27 cellular contexts compared by ENCODE assay signal in the genomic region with DNA sequence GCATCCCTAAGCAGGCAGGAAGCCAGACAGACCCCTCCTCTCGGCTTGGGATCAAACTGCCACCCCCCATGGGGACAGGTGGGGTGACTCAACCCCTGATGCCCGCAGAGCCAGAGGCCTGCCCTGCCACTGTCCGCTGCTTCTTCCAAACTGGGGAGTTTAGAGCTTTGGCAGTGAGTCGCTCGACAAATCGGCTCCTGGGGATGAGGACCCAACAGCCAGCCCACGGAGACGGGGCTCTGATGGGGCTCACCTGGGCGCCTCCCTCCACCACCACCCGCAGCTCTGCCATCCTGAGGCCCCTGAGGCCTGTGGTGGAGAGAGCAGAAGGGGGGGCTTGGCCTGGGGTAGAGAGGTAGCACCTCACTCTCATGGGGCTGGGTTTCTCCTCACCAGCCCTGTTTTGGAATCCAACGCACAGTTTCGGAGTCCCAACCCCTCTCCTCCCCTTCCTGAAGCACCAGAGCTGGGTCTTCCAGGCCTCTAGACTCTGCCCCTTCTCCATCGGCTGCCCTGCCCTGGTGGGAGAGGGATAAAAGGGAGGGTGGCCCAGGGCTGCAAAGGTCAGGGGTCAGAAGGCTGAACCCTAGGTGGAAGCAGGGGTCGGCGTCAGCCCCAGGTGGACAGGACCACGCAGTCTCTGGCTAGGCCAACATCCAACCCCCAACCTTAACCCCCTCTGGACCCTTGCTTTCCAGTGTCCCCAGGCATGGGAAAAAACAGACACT. TPM values are rescaled to one million over a fixed set of nuclear protein-coding genes. Genes with fewer than 3 reads are reported as not detected.
DNase-seq lines count a peak whose midpoint lies in the region; ATAC-seq and TF ChIP-seq lines count a peak whose summit lies in the region.
"Had no signal": no experiment of that assay in that cellular context is flagged by ENCODE, and none has a peak within 500 bp of the region (broad histone marks: within the 10 kb centered on the region; RNA-seq: fewer than 3 reads in every experiment).

No MANE protein-coding gene starts in this region.

- peaks cover 14% of the 10 kb centered on the region for H3K9me3 ChIP-seq in PC-9 (ENCODE audit: insufficient read depth, low read depth)
- H3K9me3 ChIP-seq in OCI-LY7 (ENCODE audit: low read length) = no peaks in the 10 kb centered on the region

- H3K4me3 Mint-ChIP-seq in osteocyte (ENCODE audit: unreplicated experiment) = no peak overlapping the region
- H3K4me3 Mint-ChIP-seq: CD4-positive, alpha-beta memory T cell; H9; HFFc6 had no signal

- no peak overlapping the region for H3K27ac Mint-ChIP-seq in osteocyte (ENCODE audit: unreplicated experiment)
- H3K27ac Mint-ChIP-seq: CD4-positive, alpha-beta memory T cell; H9; HFFc6 had no signal

- no peak overlapping the region for H3K4me3 ChIP-seq in PC-9
- H3K4me3 ChIP-seq in OCI-LY7 (ENCODE audit: low read depth, low read length, poor library complexity, severe bottlenecking) = no peak overlapping the region
- H3K4me3 ChIP-seq: BLaER1 treated with 17β-estradiol and CSF1 and Interleukin-3, amounts not matched to agents 10 nM and 100 nM had no signal

- no peak overlapping the region for H3K4me2 ChIP-seq in PC-9
- no peak overlapping the region for H3K4me2 ChIP-seq in OCI-LY7 (ENCODE audit: low read length)
- H3K4me2 ChIP-seq: BLaER1 treated with 17β-estradiol and CSF1 and Interleukin-3, amounts not matched to agents 10 nM and 100 nM had no signal

- H3K27me3 ChIP-seq in PC-9 (ENCODE audit: insufficient read depth, low read depth) = no peaks in the 10 kb centered on the region

- DNase-seq in D341Med (ENCODE audit: low spot score) = peak; percentile 22
- DNase-seq in PC-9 = no peak
- DNase-seq in iPS-NIHi11 (ENCODE audit: low spot score) = peak; percentile 7
- DNase-seq in osteocyte (ENCODE audit: extremely low spot score, unreplicated experiment) = peak; percentile 82
- no peak for DNase-seq in OCI-LY7 (ENCODE audit: low spot score)
- DNase-seq: GF-D8; H9; HFFc6; KG1; NCI-H1105; NCI-H2029 treated with DMSO at 0.1 percent for 48 hours; NCI-H226; NCI-H510A treated with DMSO at 0.1 percent for 48 hours; NCI-H774; NK-92 treated with Interleukin-12 subunit alpha and Interleukin-12 subunit beta, amount 100 ng/mL, for 24 hours; Right ventricle myocardium superior had no signal

- H3K9me3 Mint-ChIP-seq in osteocyte (ENCODE audit: unreplicated experiment) = peaks cover 9% of the 10 kb centered on the region

- H3K4me1 Mint-ChIP-seq in osteocyte (ENCODE audit: unreplicated experiment) = no peaks in the 10 kb centered on the region
- H3K4me1 Mint-ChIP-seq: H9 had no signal

- H3K4me1 ChIP-seq in PC-9 (replicated peaks; ENCODE audit: insufficient read depth) = peaks cover 50% of the 10 kb centered on the region
- H3K4me1 ChIP-seq in OCI-LY7 (ENCODE audit: insufficient read depth, low read length, poor library complexity, severe bottlenecking) = no peaks in the 10 kb centered on the region

- H3K36me3 ChIP-seq in PC-9 (ENCODE audit: low read depth) (peaks cover 30% of the 10 kb centered on the region), OCI-LY7 (ENCODE audit: insufficient read depth, low read length) (no peaks in the 10 kb centered on the region)
- H3K36me3 ChIP-seq: BLaER1 treated with 17β-estradiol and CSF1 and Interleukin-3, amounts not matched to agents 10 nM and 100 nM had no signal

- no peaks in the 10 kb centered on the region for H3K9me2 ChIP-seq in PC-9 (ENCODE audit: insufficient read depth)
- H3K9me2 ChIP-seq in OCI-LY7 (ENCODE audit: insufficient read depth, low read length) = no peaks in the 10 kb centered on the region

- H4K20me1 ChIP-seq in PC-9 (ENCODE audit: insufficient read depth) (peaks cover 5% of the 10 kb centered on the region), OCI-LY7 (ENCODE audit: insufficient read depth, low read length) (no peaks in the 10 kb centered on the region)

- H3K27ac ChIP-seq in PC-9 = peak overlapping the region; percentile 64
- no peak overlapping the region for H3K27ac ChIP-seq in OCI-LY7 (ENCODE audit: low read depth, low read length, poor library complexity, severe bottlenecking)
- H3K27ac ChIP-seq: BLaER1 treated with 17β-estradiol and CSF1 and Interleukin-3, amounts not matched to agents 10 nM and 100 nM; HL-60 had no signal

- no peak for ATAC-seq in HG03565 (IDR thresholded peaks at IDR 0.05; ENCODE audit: unreplicated experiment)
- ATAC-seq in GM18511 (IDR thresholded peaks at IDR 0.05; ENCODE audit: unreplicated experiment) = no peak
- ATAC-seq: HepG2 had no signal

- intact Hi-C loops in PC-9 (cut with micrococcal nuclease; ENCODE audit: unreplicated experiment) (no loop called here), OCI-LY7 (cut with micrococcal nuclease; ENCODE audit: unreplicated experiment) (loop anchor here (10.0 kb wide), 1 partner anchor 57 kb away; the partner anchor contains the start of gene PRSS41)

- POLR2A ChIA-PET in PC-9 (lab: Charles Lee; ENCODE audit: unreplicated experiment) (no interaction called here), OCI-LY7 (lab: Charles Lee) (no interaction called here)

- H2AFZ ChIP-seq in PC-9 = no peak overlapping the region
- no peak overlapping the region for H2AFZ ChIP-seq in OCI-LY7 (ENCODE audit: low read length)

- peaks cover 71% of the 10 kb centered on the region for H3F3A ChIP-seq in PC-9 (ENCODE audit: insufficient read depth, low read depth)

- H3K79me2 ChIP-seq in PC-9 (ENCODE audit: low read depth) = peaks cover 31% of the 10 kb centered on the region
- no peaks in the 10 kb centered on the region for H3K79me2 ChIP-seq in OCI-LY7 (ENCODE audit: insufficient read depth, low read depth, low read length)

- no TSS peak for BruUV-seq in PC-9 (replicated peaks; lab: Mats Ljungman, UMichigan)
- BruUV-seq in OCI-LY7 (replicated peaks; lab: Mats Ljungman, UMichigan) = no TSS peak

- no peaks in the 10 kb centered on the region for H3K36me3 Mint-ChIP-seq in osteocyte (ENCODE audit: unreplicated experiment)

- no peak for TF ChIP-seq CTCF in PC-9 (conservative IDR thresholded peaks at IDR 0.05)
- TF ChIP-seq CTCF in osteocyte (IDR thresholded peaks at IDR 0.05) = no peak
- TF ChIP-seq CTCF in OCI-LY7 (conservative IDR thresholded peaks at IDR 0.05; ENCODE audit: low read length) = no peak

- peaks cover 6% of the 10 kb centered on the region for H3K27me3 Mint-ChIP-seq in osteocyte (ENCODE audit: unreplicated experiment)

- CTCF ChIA-PET in PC-9 (lab: Charles Lee) = no interaction called here
- CTCF ChIA-PET in OCI-LY7 (lab: Charles Lee; ENCODE audit: unreplicated experiment) = no interaction called here

RNA-seq across cellular contexts. Expression of gene PRSS22, which starts 5.8 kb away (rescaled TPM):
- total RNA-seq in PC-9 (2021) = 98.2 and 99.7 TPM in 2 replicates
- total RNA-seq in osteocyte = not detected in 2 replicates
- total RNA-seq in OCI-LY7 (2014; rRNA removed; shearing (Covaris generic)) = not detected in 2 replicates
- not detected in 2 replicates for total RNA-seq in OCI-LY7 (2022)
- total RNA-seq: A673, HFFc6, Right ventricle myocardium superior, SK-MEL-5 had no signal

RNA-seq across cellular contexts. Expression of gene ZG16B, which starts 22.1 kb away (rescaled TPM):
- total RNA-seq in PC-9 (2021) (19.9 and 23.4 TPM in 2 replicates), osteocyte (not detected in 2 replicates), OCI-LY7 (2022) (2.5 and 2.6 TPM in 2 replicates)
- 1.2 and 4.0 TPM in 2 replicates for total RNA-seq in OCI-LY7 (2014; rRNA removed; shearing (Covaris generic))
- total RNA-seq: A673; CD4-positive, alpha-beta memory T cell; H9; Right ventricle myocardium superior; SK-MEL-5 had no signal

RNA-seq across cellular contexts. Expression of gene FLYWCH2, which starts 30.8 kb away (rescaled TPM):
- 41.5 and 50.1 TPM in 2 replicates for total RNA-seq in PC-9 (2021)
- 49.6 and 54.0 TPM in 2 replicates for total RNA-seq in osteocyte
- 38.7 and 44.9 TPM in 2 replicates for total RNA-seq in OCI-LY7 (2014; rRNA removed; shearing (Covaris generic))
- 22.3 and 23.9 TPM in 2 replicates for total RNA-seq in OCI-LY7 (2022)

RNA-seq across cellular contexts. Expression of gene PRSS21, which starts 35.1 kb away (rescaled TPM):
- 61.2 and 77.4 TPM in 2 replicates for total RNA-seq in PC-9 (2021)
- not detected in 2 replicates for total RNA-seq in osteocyte
- total RNA-seq in OCI-LY7 (2014; rRNA removed; shearing (Covaris generic)) = 44.5 and 68.7 TPM in 2 replicates
- total RNA-seq in OCI-LY7 (2022) = 69.6 and 75.1 TPM in 2 replicates
- total RNA-seq: A673, Caco-2, H9, HepG2, HFFc6, HT-29, Right ventricle myocardium superior, RPMI7951, SK-MEL-5 had no signal

RNA-seq across cellular contexts. Expression of gene PRSS41, which starts 53.9 kb away (rescaled TPM):
- total RNA-seq in PC-9 (2021) (not detected in 2 replicates), osteocyte (not detected in 2 replicates), OCI-LY7 (2022) (not detected in 2 replicates)
- not detected in 2 replicates for total RNA-seq in OCI-LY7 (2014; rRNA removed; shearing (Covaris generic))
- total RNA-seq: A673; Caco-2; CD4-positive, alpha-beta memory T cell; H9; HepG2; HFFc6; HT-29; Right ventricle myocardium superior; RPMI7951; SK-MEL-5 had no signal

Comparison
In these comparisons a context has a peak if more than half of its experiments do, and no peak if none do; other contexts are left out.
1. DNase-seq: peak in D341Med (single experiment), iPS-NIHi11 (single experiment) and osteocyte (single experiment); none in PC-9 (0 of 2) and OCI-LY7 (single experiment).
2. RNA of gene PRSS22, which starts 5.8 kb away (total RNA-seq): 98.2 to 99.7 TPM in PC-9; not detected in osteocyte and not detected in OCI-LY7; every median in the first group is over 10 times any median in the second.